8 cellular contexts compared by ENCODE assay signal in the genomic region with DNA sequence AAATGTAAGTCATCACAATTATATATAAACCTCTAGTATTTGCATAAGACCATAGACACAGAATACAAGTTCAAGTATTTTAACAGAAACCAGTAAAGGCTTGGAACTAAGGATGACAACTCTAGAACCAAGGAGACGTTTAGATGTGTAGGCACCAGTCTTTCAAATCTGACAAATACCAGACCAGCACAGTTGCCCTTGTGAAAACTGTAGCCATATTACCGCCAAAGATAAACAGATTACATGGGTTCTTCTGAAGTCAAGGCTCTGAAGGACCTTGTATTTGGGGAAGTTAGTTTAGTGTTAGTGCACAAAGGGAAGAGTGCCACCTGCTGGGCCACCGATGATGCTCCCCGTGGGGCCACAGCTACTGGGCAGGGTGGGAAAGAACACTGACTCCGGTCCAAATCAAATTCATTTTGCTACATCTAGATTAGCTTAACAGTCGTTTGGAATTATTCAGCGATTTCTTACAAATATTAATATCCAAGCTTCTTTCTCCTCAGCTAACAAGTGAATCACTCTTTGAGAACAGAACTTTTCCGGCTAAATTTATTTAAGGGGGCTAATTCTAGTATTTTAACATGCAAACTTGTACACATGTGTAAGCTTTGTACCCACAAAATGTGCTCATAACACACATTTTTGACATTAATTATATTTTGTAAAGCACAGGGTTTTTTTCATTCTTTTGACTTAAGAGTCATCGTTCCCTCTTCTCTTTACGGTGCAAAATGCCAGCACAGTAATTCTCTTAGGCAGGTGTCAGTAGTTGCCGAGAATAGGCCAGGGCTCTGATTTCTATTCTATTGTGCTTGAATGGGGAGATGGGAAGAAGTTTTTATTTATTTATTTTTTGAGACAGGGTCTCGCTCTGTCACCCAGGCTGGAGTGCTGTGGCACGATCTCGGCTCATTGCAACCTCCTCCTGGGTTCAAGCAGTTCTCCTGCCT. TPM values are rescaled to one million over a fixed set of nuclear protein-coding genes. Genes with fewer than 3 reads are reported as not detected.
DNase-seq lines count a peak whose midpoint lies in the region; ATAC-seq, FAIRE-seq and TF ChIP-seq lines count a peak whose summit lies in the region.

No MANE protein-coding gene starts in this region.

- no peak overlapping the region for H3K9ac ChIP-seq in HCT116 (ENCODE audit: low read length)
- H3K9ac ChIP-seq in MM.1S (ENCODE audit: low read length), result no peak overlapping the region

- H3K4me3 ChIP-seq in HCT116 (replicated peaks in 1 of 2; ENCODE audit: low read depth in 1 of 2, low read length in 2 of 2) (no peak overlapping the region), MM.1S (ENCODE audit: low read length) (no peak overlapping the region), SJSA1 (no peak overlapping the region)

- RAD21 ChIA-PET in HCT116 (lab: Charles Lee; ENCODE audit: low non-redundant PET in 1 of 2, low total read pairs in 2 of 2, uncharacterized antibody in 2 of 2, unreplicated experiment in 2 of 2), result interaction anchor here (0.7 to 2.5 kb wide), 3 partner anchors 45 to 177 kb away, joined by 3 to 7 read pairs (median 6); no protein-coding TSS in a partner anchor

- CTCF ChIA-PET in HCT116 (lab: Charles Lee), result interaction anchor here (0.6 to 3.9 kb wide), 7 partner anchors 10 to 1327 kb away, joined by 3 to 53 read pairs (median 6); no protein-coding TSS in a partner anchor

- no TSS peak for BruUV-seq in HCT116 (replicated peaks; lab: Mats Ljungman, UMichigan)

- TF ChIP-seq POLR2A in HCT116 (IDR thresholded peaks at IDR 0.05; ENCODE audit: borderline replicate concordance, extremely low read depth, insufficient read depth, insufficient read length), result no peak

- peak; percentile 87 for TF ChIP-seq RAD21 in HCT116 (IDR thresholded peaks at IDR 0.05; ENCODE audit: low read depth)

- H3K4me2 ChIP-seq in HCT116 (ENCODE audit: low read length) (no peak overlapping the region), MM.1S (ENCODE audit: low read depth, low read length) (no peak overlapping the region)

- H3K27me3 ChIP-seq in HCT116 (ENCODE audit: insufficient read depth, low read length) (no peaks in the 10 kb centered on the region), MM.1S (replicated peaks; ENCODE audit: insufficient read depth, low read length) (no peaks in the 10 kb centered on the region), SJSA1 (replicated peaks) (peaks cover 9% of the 10 kb centered on the region; the same call in 1 of the 2 replicates)

- FAIRE-seq in urothelium cell line (lab: Jason Lieb, UNC), result peak; percentile 53

- intact Hi-C loops in HCT116 (cut with micrococcal nuclease) (loop anchor here (1.0 to 10.0 kb wide), 3 partner anchors 177 to 693 kb away; no protein-coding TSS in a partner anchor), posterior vena cava (cut with DNase I) (loop anchor here (2.0 to 5.0 kb wide), 2 partner anchors 175 to 177 kb away; no protein-coding TSS in a partner anchor)

- H4K20me1 ChIP-seq in HCT116 (ENCODE audit: insufficient read depth), result no peaks in the 10 kb centered on the region
- no peaks in the 10 kb centered on the region for H4K20me1 ChIP-seq in MM.1S (ENCODE audit: insufficient read depth, low read length)

- H3K4me1 ChIP-seq in HCT116 (ENCODE audit: control insufficient read depth in 1 of 2, insufficient read depth in 2 of 2, low read length in 2 of 2), result no peaks in the 10 kb centered on the region
- H3K4me1 ChIP-seq in MM.1S (ENCODE audit: low read length), result no peaks in the 10 kb centered on the region
- 0 out of 2 replicates have a peak, but pooled peaks cover 3% of the 10 kb centered on the region for H3K4me1 ChIP-seq in SJSA1 (replicated peaks)

- H3F3A ChIP-seq in MM.1S (ENCODE audit: insufficient read depth, low read length), result no peaks in the 10 kb centered on the region

- no peaks in the 10 kb centered on the region for H3K36me3 ChIP-seq in HCT116 (ENCODE audit: control insufficient read depth in 1 of 2, insufficient read depth in 2 of 2, low read length in 2 of 2)
- H3K36me3 ChIP-seq in MM.1S (replicated peaks; ENCODE audit: insufficient read depth, low read length), result no peaks in the 10 kb centered on the region
- no peaks in the 10 kb centered on the region for H3K36me3 ChIP-seq in SJSA1

- TF ChIP-seq CTCF in GM10266 (IDR thresholded peaks at IDR 0.05; ENCODE audit: control insufficient read depth, insufficient read depth, low read depth, missing control alignments) (peak; percentile 85), HCT116 (IDR thresholded peaks at IDR 0.05 in 2 of 3, conservative IDR thresholded peaks at IDR 0.05 in 1 of 3; ENCODE audit: borderline replicate concordance in 1 of 3, insufficient read depth in 1 of 3, low read depth in 2 of 3, low read length in 2 of 3) (peak; percentile 67 to 86 (median 85)), MM.1S (IDR thresholded peaks at IDR 0.05; ENCODE audit: low read length) (peak; percentile 99)

- DNase-seq in GM10266 (ENCODE audit: extremely low spot score) (peak; percentile 68), HCT116 (ENCODE audit: low read depth, low spot score) (peak; percentile 37), MM.1S (peak; percentile 80), SJSA1 (ENCODE audit: low read depth in 1 of 2, low spot score in 2 of 2) (peak; percentile 61 to 73), globus pallidus (ENCODE audit: low spot score) (peak; percentile 47), posterior vena cava (ENCODE audit: low spot score) (peak; percentile 94), urothelium cell line (ENCODE audit: low spot score) (peak; percentile 60)
- DNase-seq in activated effector memory CD4-positive, alpha-beta T cell treated with anti-CD3 and anti-CD28 coated beads, Interleukin-2, amount 50 U/mL, for 16 hours, result peak; percentile 92

- peak; percentile 99 for ATAC-seq in HCT116

- H3K9me2 ChIP-seq in HCT116 (ENCODE audit: insufficient read depth) (no peaks in the 10 kb centered on the region), MM.1S (replicated peaks; ENCODE audit: insufficient read depth, low read length) (no peaks in the 10 kb centered on the region)

- H3K27ac ChIP-seq in HCT116 (ENCODE audit: low read depth, low read length) (no peak overlapping the region), MM.1S (ENCODE audit: low read length) (no peak overlapping the region), SJSA1 (no peak overlapping the region)

- H3K79me2 ChIP-seq in HCT116 (ENCODE audit: insufficient read depth, low read length) (no peaks in the 10 kb centered on the region), MM.1S (ENCODE audit: low read length) (no peaks in the 10 kb centered on the region)

- H3K9me3 ChIP-seq in HCT116 (ENCODE audit: control insufficient read depth in 1 of 2, insufficient read depth in 1 of 2, low read depth in 1 of 2, low read length in 2 of 2), result no peaks in the 10 kb centered on the region
- no peaks in the 10 kb centered on the region for H3K9me3 ChIP-seq in MM.1S (replicated peaks; ENCODE audit: insufficient read depth, low read length)
- no peaks in the 10 kb centered on the region for H3K9me3 ChIP-seq in SJSA1 (replicated peaks)

- H2AFZ ChIP-seq in HCT116 (ENCODE audit: low read depth, low read length, poor library complexity, severe bottlenecking), result peak overlapping the region; percentile 81
- no peak overlapping the region for H2AFZ ChIP-seq in MM.1S (ENCODE audit: low read length)

- POLR2A ChIA-PET in HCT116 (lab: Charles Lee), result no interaction called here

TF ChIP-seq in HCT116, 20 proteins besides CTCF, POLR2A, EP300 and RAD21 (continues in another document):
- TF ChIP-seq ZNF274 (IDR thresholded peaks at IDR 0.05; ENCODE audit: low read depth, low read length) (no peak), SRF (IDR thresholded peaks at IDR 0.05; ENCODE audit: low read depth) (no peak), EZH2 (IDR thresholded peaks at IDR 0.05) (no peak), EGR1 (IDR thresholded peaks at IDR 0.05; ENCODE audit: low read depth) (no peak), SIN3A (IDR thresholded peaks at IDR 0.05; ENCODE audit: low read depth) (no peak), JUND (IDR thresholded peaks at IDR 0.05) (no peak), CEBPB (IDR thresholded peaks at IDR 0.05; ENCODE audit: low read depth) (no peak), TCF7L2 (IDR thresholded peaks at IDR 0.05; ENCODE audit: borderline replicate concordance, extremely low read depth, insufficient read depth, insufficient read length) (no peak), EZH2phosphoT487 (IDR thresholded peaks at IDR 0.05; ENCODE audit: borderline replicate concordance) (no peak), FOSL1 (IDR thresholded peaks at IDR 0.05; ENCODE audit: low read depth) (no peak), ZFX (IDR thresholded peaks at IDR 0.05) (no peak), ELF1 (IDR thresholded peaks at IDR 0.05; ENCODE audit: borderline replicate concordance, low read depth) (no peak)
- TF ChIP-seq, protein P1, sequence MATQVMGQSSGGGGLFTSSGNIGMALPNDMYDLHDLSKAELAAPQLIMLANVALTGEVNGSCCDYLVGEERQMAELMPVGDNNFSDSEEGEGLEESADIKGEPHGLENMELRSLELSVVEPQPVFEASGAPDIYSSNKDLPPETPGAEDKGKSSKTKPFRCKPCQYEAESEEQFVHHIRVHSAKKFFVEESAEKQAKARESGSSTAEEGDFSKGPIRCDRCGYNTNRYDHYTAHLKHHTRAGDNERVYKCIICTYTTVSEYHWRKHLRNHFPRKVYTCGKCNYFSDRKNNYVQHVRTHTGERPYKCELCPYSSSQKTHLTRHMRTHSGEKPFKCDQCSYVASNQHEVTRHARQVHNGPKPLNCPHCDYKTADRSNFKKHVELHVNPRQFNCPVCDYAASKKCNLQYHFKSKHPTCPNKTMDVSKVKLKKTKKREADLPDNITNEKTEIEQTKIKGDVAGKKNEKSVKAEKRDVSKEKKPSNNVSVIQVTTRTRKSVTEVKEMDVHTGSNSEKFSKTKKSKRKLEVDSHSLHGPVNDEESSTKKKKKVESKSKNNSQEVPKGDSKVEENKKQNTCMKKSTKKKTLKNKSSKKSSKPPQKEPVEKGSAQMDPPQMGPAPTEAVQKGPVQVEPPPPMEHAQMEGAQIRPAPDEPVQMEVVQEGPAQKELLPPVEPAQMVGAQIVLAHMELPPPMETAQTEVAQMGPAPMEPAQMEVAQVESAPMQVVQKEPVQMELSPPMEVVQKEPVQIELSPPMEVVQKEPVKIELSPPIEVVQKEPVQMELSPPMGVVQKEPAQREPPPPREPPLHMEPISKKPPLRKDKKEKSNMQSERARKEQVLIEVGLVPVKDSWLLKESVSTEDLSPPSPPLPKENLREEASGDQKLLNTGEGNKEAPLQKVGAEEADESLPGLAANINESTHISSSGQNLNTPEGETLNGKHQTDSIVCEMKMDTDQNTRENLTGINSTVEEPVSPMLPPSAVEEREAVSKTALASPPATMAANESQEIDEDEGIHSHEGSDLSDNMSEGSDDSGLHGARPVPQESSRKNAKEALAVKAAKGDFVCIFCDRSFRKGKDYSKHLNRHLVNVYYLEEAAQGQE (IDR thresholded peaks at IDR 0.05; ENCODE audit: low read depth), result no peak

RNA-seq across cellular contexts. Expression of a gene that starts 8.0 kb away (rescaled TPM):
- total RNA-seq in HCT116 (2021; ENCODE audit: unreplicated experiment), result 10.3 TPM
- polyA plus RNA-seq in HCT116 (2012), result 9.5 and 11.1 TPM in 2 replicates
- 45.1 and 51.8 TPM in 2 replicates for total RNA-seq in SJSA1 (2014; rRNA removed; shearing (Covaris generic))
- total RNA-seq in posterior vena cava, result 100 to 1,000 TPM; 145 to 234 TPM

Comparison
In these comparisons a context has a peak if more than half of its experiments do, and no peak if none do; other contexts are left out.
1. DNase-seq: peak in every context shown above with its lines; median percentile 94 in posterior vena cava; 92 in activated effector memory CD4-positive, alpha-beta T cell treated with anti-CD3 and anti-CD28 coated beads, Interleukin-2, amount 50 U/mL, for 16 hours; 80 in MM.1S; 68 in GM10266; 67 in SJSA1; 60 in urothelium cell line; 47 in globus pallidus; 37 in HCT116.